In the genomic region with DNA sequence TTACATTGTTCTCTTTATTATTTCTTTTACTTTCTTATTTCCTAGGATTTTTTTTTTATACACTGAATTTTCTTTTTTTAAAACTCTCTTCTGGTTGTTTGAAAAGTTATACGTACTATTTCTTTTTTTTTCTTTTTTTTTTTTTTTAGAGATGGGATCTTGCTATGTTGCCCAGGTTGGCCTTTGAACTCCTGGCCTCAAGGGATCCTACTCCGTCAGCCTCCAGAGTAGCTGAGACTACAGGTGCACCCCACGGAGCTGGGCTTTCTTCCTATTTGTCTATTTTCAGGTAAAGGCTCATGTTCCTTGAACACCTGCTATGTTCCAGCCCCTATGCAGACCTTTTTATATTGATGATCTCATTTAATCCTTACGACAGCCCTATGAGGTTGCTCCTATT, we compare ENCODE assay signal across 26 cellular contexts.
"Had no signal": no experiment of that assay in that cellular context is flagged by ENCODE, and none has a peak within 500 bp of the region (broad histone marks: within the 10 kb centered on the region; RNA-seq: fewer than 3 reads in every experiment).

No MANE protein-coding gene starts in this region.

- H3K9ac ChIP-seq: neural progenitor cell, parathyroid adenoma had no signal

- H3K4me3 ChIP-seq: hepatocyte, left ventricle myocardium inferior, lung, mucosa of descending colon, neural progenitor cell, right atrium auricular region, right lobe of liver, stomach, testis, thyroid gland, upper lobe of right lung had no signal

- H3K27ac ChIP-seq: neural progenitor cell, neutrophil, parathyroid adenoma, right lobe of liver, stomach, testis, thyroid gland, upper lobe of right lung had no signal

- H3K4me1 ChIP-seq: parathyroid adenoma, right lobe of liver had no signal

- H3K36me3 ChIP-seq: left ventricle myocardium inferior, neural progenitor cell, neutrophil, right atrium auricular region, right lobe of liver, stomach, thyroid gland, upper lobe of right lung had no signal

- ATAC-seq: mucosa of descending colon; natural killer cell; right lobe of liver; stimulated activated naive B cell treated with anti-CD40 and anti-IgM and Interleukin-4, amounts not matched to agents 10 μg/mL and 1 μg/mL and 100 μg/mL, for 72 hours; stimulated activated naive CD8-positive, alpha-beta T cell treated with anti-CD3 and anti-CD28 coated beads, Interleukin-15, Interleukin-2, amounts not matched to agents 100 U/mL and 50 U/mL, for 24 hours; upper lobe of right lung had no signal

- H3K27me3 ChIP-seq: hepatocyte, neural progenitor cell, neutrophil, right atrium auricular region, right lobe of liver, stomach, testis, thyroid gland, upper lobe of right lung had no signal

- H3K9me3 ChIP-seq: left ventricle myocardium inferior, mucosa of descending colon, neutrophil, right atrium auricular region, right lobe of liver, stomach, testis, thyroid gland, upper lobe of right lung had no signal

- H3K4me2 ChIP-seq: hepatocyte, neural progenitor cell had no signal

- H2AFZ ChIP-seq: hepatocyte, neural progenitor cell, parathyroid adenoma had no signal

- DNase-seq: islet precursor cell; left ventricle myocardium inferior; midbrain; mucosa of descending colon; naive B cell; natural killer cell; nephron progenitor cell; occipital lobe; right lobe of liver; stimulated activated CD4-positive, alpha-beta T cell treated with anti-CD3 and anti-CD28 coated beads, Interleukin-12 subunit alpha, Interleukin-12 subunit beta, amount 100 ng/mL, for 4 hours; stimulated activated CD4-positive, alpha-beta T cell treated with anti-CD3 and anti-CD28 coated beads, Interleukin-15, amount 100 ng/mL, for 24 hours; stimulated activated CD4-positive, alpha-beta T cell treated with anti-CD3 and anti-CD28 coated beads, Interleukin-2, amount 100 ng/mL, for 24 hours; stimulated activated CD4-positive, alpha-beta T cell treated with anti-CD3 and anti-CD28 coated beads, Interleukin-4, amount 100 ng/mL, for 1 hour; stimulated activated naive B cell treated with anti-CD40 and anti-IgM and Interleukin-4, amounts not matched to agents 10 μg/mL and 1 μg/mL and 100 μg/mL, for 72 hours; stimulated activated naive CD8-positive, alpha-beta T cell treated with anti-CD3 and anti-CD28 coated beads, Interleukin-15, Interleukin-2, amounts not matched to agents 100 U/mL and 50 U/mL, for 24 hours; stomach; testis; thyroid gland; upper lobe of right lung had no signal

- FAIRE-seq: urothelium cell line had no signal

- H3K79me2 ChIP-seq: hepatocyte, parathyroid adenoma had no signal
